7 cellular contexts compared by ENCODE assay signal in the genomic region with DNA sequence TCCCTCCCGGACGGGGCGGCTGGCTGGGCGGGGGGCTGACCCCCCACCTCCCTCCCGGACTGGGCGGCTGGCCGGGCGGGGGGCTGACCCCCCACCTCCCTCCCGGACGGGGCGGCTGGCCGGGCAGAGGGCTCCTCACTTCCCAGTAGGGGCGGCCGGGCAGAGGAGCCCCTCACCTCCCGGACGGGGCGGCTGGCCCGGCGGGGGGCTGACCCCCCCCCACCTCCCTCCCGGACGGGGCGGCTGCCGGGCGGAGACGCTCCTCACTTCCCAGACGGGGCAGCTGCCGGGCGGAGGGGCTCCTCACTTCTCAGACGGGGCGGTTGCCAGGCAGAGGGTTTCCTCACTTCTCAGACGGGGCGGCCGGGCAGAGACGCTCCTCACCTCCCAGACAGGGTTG. TPM values are rescaled to one million over a fixed set of nuclear protein-coding genes. Genes with fewer than 3 reads are reported as not detected.
"Had no signal": no experiment of that assay in that cellular context is flagged by ENCODE, and none has a peak within 500 bp of the region (broad histone marks: within the 10 kb centered on the region; RNA-seq: fewer than 3 reads in every experiment).

No MANE protein-coding gene starts in this region.

RNA-seq across cellular contexts. Expression of a gene that starts 58.0 kb away (rescaled TPM):
- total RNA-seq: GM23248, GM23338, H1, H4, H7, H9, HFFc6 had no signal
- polyA plus RNA-seq: GM23248, GM23338, H1 had no signal
